Comparison of ENCODE assay signal across 8 cellular contexts in genomic region chr19:56637976-56638555, GRCh38. TPM values are rescaled to one million over a fixed set of nuclear protein-coding genes. Genes with fewer than 3 reads are reported as not detected.
A peak's percentile ranks its signal among the peaks of the same experiment; 100 is the strongest.
DNase-seq lines count a peak whose midpoint lies in the region; ATAC-seq and TF ChIP-seq lines count a peak whose summit lies in the region.

No MANE protein-coding gene starts in this region.

- H3K36me3 Mint-ChIP-seq in neural crest cell (ENCODE audit: low read depth): peaks cover 30% of the 10 kb centered on the region
- no peaks in the 10 kb centered on the region for H3K36me3 Mint-ChIP-seq in activated T-helper 17 cell treated with anti-CD3 and anti-CD28 coated beads, Interleukin-2, amount 50 U/mL, for 72 hours (ENCODE audit: low read depth)

- no peak for ATAC-seq in HG02973 (IDR thresholded peaks at IDR 0.05; ENCODE audit: unreplicated experiment)
- no peak for ATAC-seq in activated T-helper 17 cell treated with anti-CD3 and anti-CD28 coated beads, Interleukin-2, amount 50 U/mL, for 72 hours (replicated peaks)

- H3K27ac ChIP-seq in VCaP: peak overlapping the region; percentile 65

- DNase-seq in ACHN: peak; percentile 70
- DNase-seq in HPDE6-E6E7 (ENCODE audit: extremely low spot score): peak; percentile 13
- DNase-seq in foreskin fibroblast: peak; percentile 47 to 78
- peak; percentile 46 for DNase-seq in neural crest cell (ENCODE audit: low read depth, low spot score)
- no peak for DNase-seq in cortex of kidney (lab: John Stamatoyannopoulos, UW)

- in situ Hi-C loops in ACHN (cut with HindIII; ENCODE audit: low pct_ligation_motif_present, low pct_unique_long_range_greater_than_20kb, low sequenced_read_pairs): no loop called here

- no peaks in the 10 kb centered on the region for H3K27me3 Mint-ChIP-seq in neural crest cell (ENCODE audit: low read depth)
- H3K27me3 Mint-ChIP-seq in activated T-helper 17 cell treated with anti-CD3 and anti-CD28 coated beads, Interleukin-2, amount 50 U/mL, for 72 hours: peaks cover 3% of the 10 kb centered on the region

- no peaks in the 10 kb centered on the region for H3K4me1 Mint-ChIP-seq in neural crest cell
- H3K4me1 Mint-ChIP-seq in activated T-helper 17 cell treated with anti-CD3 and anti-CD28 coated beads, Interleukin-2, amount 50 U/mL, for 72 hours: no peaks in the 10 kb centered on the region

- peaks cover 26% of the 10 kb centered on the region for H3K9me3 Mint-ChIP-seq in neural crest cell
- peaks cover 42% of the 10 kb centered on the region for H3K9me3 Mint-ChIP-seq in activated T-helper 17 cell treated with anti-CD3 and anti-CD28 coated beads, Interleukin-2, amount 50 U/mL, for 72 hours

- H3K27ac Mint-ChIP-seq in neural crest cell (ENCODE audit: unreplicated experiment): no peak overlapping the region
- H3K27ac Mint-ChIP-seq in activated T-helper 17 cell treated with anti-CD3 and anti-CD28 coated beads, Interleukin-2, amount 50 U/mL, for 72 hours: no peak overlapping the region

- H3K4me3 Mint-ChIP-seq in neural crest cell: no peak overlapping the region
- H3K4me3 Mint-ChIP-seq in activated T-helper 17 cell treated with anti-CD3 and anti-CD28 coated beads, Interleukin-2, amount 50 U/mL, for 72 hours: no peak overlapping the region

- no peak overlapping the region for H3K4me3 ChIP-seq in foreskin fibroblast (ENCODE audit: low read depth in 1 of 2, low read length in 2 of 2)

- TF ChIP-seq CTCF in VCaP (conservative IDR thresholded peaks at IDR 0.05) (no peak), foreskin fibroblast (IDR thresholded peaks at IDR 0.05; ENCODE audit: low read depth, low read length) (no peak), neural crest cell (conservative IDR thresholded peaks at IDR 0.05) (no peak)

RNA-seq across cellular contexts. Expression of gene SMIM17, which starts 4.9 kb away (rescaled TPM):
- total RNA-seq in neural crest cell: 0.89 and 1.3 TPM in 2 replicates
- not detected for total RNA-seq in activated T-helper 17 cell treated with anti-CD3 and anti-CD28 coated beads, Interleukin-2, amount 50 U/mL, for 72 hours

RNA-seq across cellular contexts. Expression of gene ZNF835, which starts 33.5 kb away (rescaled TPM):
- total RNA-seq in neural crest cell: 0.11 TPM in 1 of 2 replicates, not detected in the other
- 1 to 10 TPM; 1.3 to 2.5 TPM for total RNA-seq in activated T-helper 17 cell treated with anti-CD3 and anti-CD28 coated beads, Interleukin-2, amount 50 U/mL, for 72 hours

RNA-seq across cellular contexts. Expression of gene ZNF71, which starts 43.0 kb away (rescaled TPM):
- total RNA-seq in neural crest cell: 21.7 TPM in 2 replicates
- 1 to 10 TPM; 4.3 to 4.8 TPM for total RNA-seq in activated T-helper 17 cell treated with anti-CD3 and anti-CD28 coated beads, Interleukin-2, amount 50 U/mL, for 72 hours
